In the genomic region with DNA sequence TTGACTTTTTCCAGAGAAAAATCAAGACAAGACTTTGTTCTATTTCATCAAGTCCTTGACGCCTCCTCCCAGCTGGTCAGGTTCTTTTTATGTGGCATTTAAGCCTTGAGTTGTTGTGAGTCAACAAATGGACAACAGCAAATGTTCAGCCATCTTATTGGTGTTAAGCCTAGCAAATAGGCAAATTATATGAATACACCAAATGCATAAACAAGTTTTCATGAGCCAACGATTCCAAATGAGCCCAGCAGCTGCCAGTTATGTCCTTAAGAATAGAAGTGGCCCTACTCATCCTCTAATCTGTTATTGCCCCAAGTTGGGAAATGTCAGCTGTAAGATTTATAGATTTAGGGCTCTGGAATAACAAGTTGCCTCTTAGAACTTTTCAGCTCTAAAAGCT, we compare ENCODE assay signal across 30 cellular contexts.
"Had no signal": no experiment of that assay in that cellular context is flagged by ENCODE, and none has a peak within 500 bp of the region (broad histone marks: within the 10 kb centered on the region; RNA-seq: fewer than 3 reads in every experiment).

No MANE protein-coding gene starts in this region.

- H3K9ac ChIP-seq: SK-N-SH had no signal

- H3K36me3 Mint-ChIP-seq: activated naive CD4-positive, alpha-beta T cell treated with anti-CD3 and anti-CD28 coated beads, Interleukin-2, amount 50 U/mL, for 72 hours had no signal

- H3K9me3 ChIP-seq: ascending aorta, body of pancreas, SJCRH30, SK-N-SH had no signal

- H3K27ac ChIP-seq: ascending aorta, body of pancreas, RWPE1, SJCRH30 had no signal

- H3K9me3 Mint-ChIP-seq: activated naive CD8-positive, alpha-beta T cell treated with anti-CD3 and anti-CD28 coated beads, Interleukin-2, amount 50 U/mL, for 24 hours; activated T-helper 1 cell treated with anti-CD3 and anti-CD28 coated beads, Interleukin-12 subunit alpha, Interleukin-12 subunit beta, Interleukin-2, Interleukin-4 antibody, amounts not matched to agents 30 ng/mL and 10 ng/mL and 1 ng/mL, durations not matched to agents 14 hours and 24 hours and 36 hours; T-helper 2 cell treated with Interferon-gamma antibody and Interleukin-4, amounts not matched to agents 5 μg/mL and 100 μg/mL, for 36 hours had no signal

- H3K27me3 Mint-ChIP-seq: activated naive CD8-positive, alpha-beta T cell treated with anti-CD3 and anti-CD28 coated beads, Interleukin-2, amount 50 U/mL, for 24 hours; activated T-cell treated with anti-CD3 and anti-CD28 coated beads, Interleukin-2, amount 50 U/mL, for 24 hours; central memory CD8-positive, alpha-beta T cell had no signal

- H3K27ac Mint-ChIP-seq: activated CD8-positive, alpha-beta T cell treated with anti-CD3 and anti-CD28 coated beads, Interleukin-2, amount 10 ng/mL, durations not matched to agents 7 days and 5 days; activated naive CD4-positive, alpha-beta T cell treated with anti-CD3 and anti-CD28 coated beads, Interleukin-2, amount 50 U/mL, for 72 hours; activated naive CD8-positive, alpha-beta T cell treated with anti-CD3 and anti-CD28 coated beads, Interleukin-2, amount 50 U/mL, for 24 hours; activated T-cell treated with anti-CD3 and anti-CD28 coated beads, Interleukin-2, amount 50 U/mL, for 24 hours; activated T-helper 1 cell treated with anti-CD3 and anti-CD28 coated beads, Interleukin-12 subunit alpha, Interleukin-12 subunit beta, Interleukin-2, Interleukin-4 antibody, amounts not matched to agents 30 ng/mL and 10 ng/mL and 1 ng/mL, durations not matched to agents 14 hours and 24 hours and 36 hours; T-helper 2 cell treated with Interferon-gamma antibody and Interleukin-4, amounts not matched to agents 5 μg/mL and 100 μg/mL, for 36 hours had no signal

- H3K4me2 ChIP-seq: SK-N-SH had no signal

- H3K4me1 Mint-ChIP-seq: activated naive CD8-positive, alpha-beta T cell treated with anti-CD3 and anti-CD28 coated beads, Interleukin-2, amount 50 U/mL, for 24 hours; central memory CD8-positive, alpha-beta T cell had no signal

- H3K27me3 ChIP-seq: ascending aorta, body of pancreas, SJCRH30 had no signal

- H3K4me3 ChIP-seq: ascending aorta, body of pancreas, K562, SJCRH30 had no signal

- H3K36me3 ChIP-seq: ascending aorta, SJCRH30 had no signal

- DNase-seq: activated CD4-positive, alpha-beta T cell treated with anti-CD3 and anti-CD28 coated beads for 48 hours; activated CD4-positive, alpha-beta T cell treated with anti-CD3 and anti-CD28 coated beads, Interleukin-2, amount 50 U/mL, for 4 hours; activated CD4-positive, CD25-positive, alpha-beta regulatory T cell treated with anti-CD3 and anti-CD28 coated beads, Interleukin-2, amount 50 U/mL, for 72 hours; activated CD8-positive, alpha-beta T cell treated with anti-CD3 and anti-CD28 coated beads, Interleukin-2, amount 10 ng/mL, durations not matched to agents 7 days and 5 days; activated effector memory CD4-positive, alpha-beta T cell treated with Interleukin-2 at 50 U/mL for 16 hours; activated naive CD4-positive, alpha-beta T cell; activated naive CD8-positive, alpha-beta T cell treated with anti-CD3 and anti-CD28 coated beads, Interleukin-2, amount 50 U/mL, for 24 hours; activated T-cell treated with anti-CD3 and anti-CD28 coated beads, Interleukin-2, amount 50 U/mL, for 24 hours; amniotic stem cell; body of pancreas; Karpas-422; NCI-H1105 treated with DMSO at 0.1 percent for 48 hours; NCI-H1436 treated with DMSO at 0.1 percent for 48 hours; NCI-H187; NCI-H2081; NCI-H2171; NCI-H2227 treated with DMSO at 0.1 percent for 48 hours; NCI-H748 treated with DMSO at 0.1 percent for 48 hours; Right ventricle myocardium superior; SJCRH30; SK-N-SH; T-helper 1 cell had no signal

- FAIRE-seq: bronchial epithelial cell, K562 had no signal

- H3K4me3 Mint-ChIP-seq: activated CD8-positive, alpha-beta T cell treated with anti-CD3 and anti-CD28 coated beads, Interleukin-2, amount 10 ng/mL, durations not matched to agents 7 days and 5 days; activated naive CD8-positive, alpha-beta T cell treated with anti-CD3 and anti-CD28 coated beads, Interleukin-2, amount 50 U/mL, for 24 hours; activated T-cell treated with anti-CD3 and anti-CD28 coated beads, Interleukin-2, amount 50 U/mL, for 24 hours; activated T-helper 1 cell treated with anti-CD3 and anti-CD28 coated beads, Interleukin-12 subunit alpha, Interleukin-12 subunit beta, Interleukin-2, Interleukin-4 antibody, amounts not matched to agents 30 ng/mL and 10 ng/mL and 1 ng/mL, durations not matched to agents 14 hours and 24 hours and 36 hours; central memory CD8-positive, alpha-beta T cell; T-helper 2 cell treated with Interferon-gamma antibody and Interleukin-4, amounts not matched to agents 5 μg/mL and 100 μg/mL, for 36 hours had no signal
